ENCODE assay signal across 13 cellular contexts in genomic region chr9:116594552-116594951, GRCh38.
DNase-seq lines count a peak whose midpoint lies in the region; ATAC-seq and TF ChIP-seq lines count a peak whose summit lies in the region.
"Had no signal": no experiment of that assay in that cellular context is flagged by ENCODE, and none has a peak within 500 bp of the region (broad histone marks: within the 10 kb centered on the region; RNA-seq: fewer than 3 reads in every experiment).

No MANE protein-coding gene starts in this region.

- no peak overlapping the region for H2BK5ac ChIP-seq in H9 (ENCODE audit: insufficient read length, low read length)

- no peak overlapping the region for H3K14ac ChIP-seq in H9 (ENCODE audit: insufficient read depth, low read length)

- no peaks in the 10 kb centered on the region for H4K20me1 ChIP-seq in H9 (ENCODE audit: control insufficient read depth, insufficient read depth, insufficient read length)

- no peak overlapping the region for H3K23ac ChIP-seq in H9 (ENCODE audit: insufficient read length, low read depth, low read length)

- H3K27ac Mint-ChIP-seq in H9, result no peak overlapping the region
- H3K27ac Mint-ChIP-seq: nephron had no signal

- H3K36me3 ChIP-seq in mucosa of descending colon (ENCODE audit: low read depth) (no peaks in the 10 kb centered on the region), H7 (replicated peaks; ENCODE audit: control insufficient read depth, insufficient read depth, low read length) (no peaks in the 10 kb centered on the region)
- H3K36me3 ChIP-seq: HAP-1 had no signal

- H4K5ac ChIP-seq in H9 (ENCODE audit: insufficient read length, low read depth, low read length), result no peak overlapping the region

- no peak for TF ChIP-seq CTCF in epithelial cell of esophagus (IDR thresholded peaks at IDR 0.05; ENCODE audit: insufficient read depth, low read depth, low read length, missing control alignments)
- TF ChIP-seq CTCF in mucosa of descending colon (IDR thresholded peaks at IDR 0.05), result no peak
- no peak for TF ChIP-seq CTCF in H9 (conservative IDR thresholded peaks at IDR 0.05)

- H2AK5ac ChIP-seq in H9 (ENCODE audit: insufficient read length, low read length), result no peak overlapping the region

- H2BK20ac ChIP-seq in H9 (ENCODE audit: low read depth, low read length, poor library complexity, severe bottlenecking), result no peak overlapping the region

- H3K79me2 ChIP-seq in H9 (ENCODE audit: insufficient read depth, low read length), result no peaks in the 10 kb centered on the region

- DNase-seq in EL, result peak; percentile 88
- peak; percentile 10 for DNase-seq in LoVo (ENCODE audit: low spot score)
- DNase-seq in epithelial cell of esophagus (ENCODE audit: low read depth), result peak; percentile 87
- no peak for DNase-seq in mucosa of descending colon
- no peak for DNase-seq in H7
- DNase-seq in H9, result no peak
- DNase-seq: activated T-cell treated with anti-CD3 and anti-CD28 coated beads, Interleukin-2, amount 50 U/mL, for 48 hours; cortex of kidney; NCI-H1417 treated with DMSO at 0.1 percent for 48 hours had no signal

- no peak overlapping the region for H3T11ph ChIP-seq in H9 (ENCODE audit: low read length)

- no peak overlapping the region for H4K91ac ChIP-seq in H9 (ENCODE audit: insufficient read length, low read depth, low read length)

- peak; percentile 11 for ATAC-seq in mucosa of descending colon
- ATAC-seq in HG02852 (IDR thresholded peaks at IDR 0.05; ENCODE audit: unreplicated experiment), result no peak
- no peak for ATAC-seq in GM19328 (IDR thresholded peaks at IDR 0.05; ENCODE audit: unreplicated experiment)

- no peak overlapping the region for H3K9ac ChIP-seq in H9 (ENCODE audit: extremely low read depth, insufficient read length, low read length)

- H3K18ac ChIP-seq in H9 (ENCODE audit: insufficient read length, low read depth, low read length), result no peak overlapping the region

- no peak overlapping the region for H3K4me3 Mint-ChIP-seq in H9
- H3K4me3 Mint-ChIP-seq: nephron had no signal

- H3K9me3 ChIP-seq in mucosa of descending colon (no peaks in the 10 kb centered on the region), H9 (ENCODE audit: control insufficient read depth, low read depth, low read length) (no peaks in the 10 kb centered on the region)
- H3K9me3 ChIP-seq: HAP-1 had no signal

- no CpG with 5 or more reads among the region's 2 CpGs for WGBS in H9 (ENCODE audit: extremely low coverage, insufficient read length, low lambda C conversion rate)

- H3K79me1 ChIP-seq in H9 (ENCODE audit: insufficient read depth, low read depth, low read length, poor library complexity, severe bottlenecking), result no peaks in the 10 kb centered on the region

- no peak overlapping the region for H4K8ac ChIP-seq in H9 (replicated peaks; ENCODE audit: insufficient read length, low read depth, low read length)

- no peak overlapping the region for H3K4ac ChIP-seq in H9 (ENCODE audit: low read depth, low read length)

- H2BK120ac ChIP-seq in H9 (ENCODE audit: low read depth, low read length, poor library complexity, severe bottlenecking), result no peak overlapping the region

- H3K4me2 ChIP-seq in H9 (ENCODE audit: insufficient read depth, insufficient read length, low read length), result no peak overlapping the region

- no peak overlapping the region for H2AFZ ChIP-seq in H9 (ENCODE audit: low read length)

- H3K4me3 ChIP-seq in epithelial cell of esophagus (ENCODE audit: low read length) (no peak overlapping the region), mucosa of descending colon (no peak overlapping the region), H7 (ENCODE audit: insufficient read depth, low read depth, low read length) (no peak overlapping the region)
- H3K4me3 ChIP-seq: HAP-1 had no signal

- H3K27ac ChIP-seq in H9 (ENCODE audit: insufficient read length, low read depth, low read length), result no peak overlapping the region

- H2BK12ac ChIP-seq in H9 (ENCODE audit: insufficient read length, low read depth, low read length), result no peak overlapping the region

- H3K4me1 ChIP-seq in mucosa of descending colon (ENCODE audit: low read depth) (no peaks in the 10 kb centered on the region), H9 (ENCODE audit: insufficient read depth, low read length) (no peaks in the 10 kb centered on the region)

- intact Hi-C loops in mucosa of descending colon (cut with DNase I, micrococcal nuclease), result no loop called here

- peaks cover 1 to 3% of the 10 kb centered on the region in 2 experiments; a peak in 2 of 4 replicates for H3K4me1 Mint-ChIP-seq in H9
- H3K4me1 Mint-ChIP-seq: nephron had no signal

- H3K23me2 ChIP-seq in H9 (ENCODE audit: insufficient read length, low read depth, low read length, poor library complexity, severe bottlenecking), result no peaks in the 10 kb centered on the region

- no peaks in the 10 kb centered on the region; a peak in 1 of 7 replicates for H3K36me3 Mint-ChIP-seq in H9 (ENCODE audit: insufficient read depth in 1 of 3, low read depth in 3 of 3)

- H3K9me3 Mint-ChIP-seq in H9, result no peaks in the 10 kb centered on the region

- no peak overlapping the region for H3K56ac ChIP-seq in H9 (ENCODE audit: insufficient read length, low read depth, low read length)

- H3K27me3 Mint-ChIP-seq in H9 (ENCODE audit: low read depth), result no peaks in the 10 kb centered on the region

- no peaks in the 10 kb centered on the region for H3K27me3 ChIP-seq in H7 (ENCODE audit: control insufficient read depth, insufficient read depth, low read length)
- H3K27me3 ChIP-seq in H9 (ENCODE audit: insufficient read depth, low read length), result no peaks in the 10 kb centered on the region

- H2BK15ac ChIP-seq in H9 (ENCODE audit: low read depth, low read length), result no peak overlapping the region

Comparison
In these comparisons a context has a peak if more than half of its experiments do, and no peak if none do; other contexts are left out.
1. DNase-seq: peak in EL (single experiment), LoVo (single experiment) and epithelial cell of esophagus (single experiment); none in mucosa of descending colon (0 of 3), H7 (single experiment) and H9 (single experiment).